Comparison of ENCODE assay signal across 26 cellular contexts in genomic region chr12:26805401-26805971, GRCh38.
"Had no signal": no experiment of that assay in that cellular context is flagged by ENCODE, and none has a peak within 500 bp of the region (broad histone marks: within the 10 kb centered on the region; RNA-seq: fewer than 3 reads in every experiment).

No MANE protein-coding gene starts in this region.

- H3K4me3 Mint-ChIP-seq: dendritic cell treated with granulocyte-macrophage colony-stimulating factor and Interleukin-4, amounts not matched to agents 40 ng/mL and 50 ng/mL, for 4 days; mesothelial cell of epicardium; naive thymus-derived CD4-positive, alpha-beta T cell; nephron; neural progenitor cell; stimulated activated naive B cell treated with anti-CD40 and anti-IgM and Interleukin-4, amounts not matched to agents 10 μg/mL and 1 μg/mL and 100 μg/mL, for 72 hours; stimulated activated naive CD8-positive, alpha-beta T cell treated with anti-CD3 and anti-CD28 coated beads, Interleukin-15, Interleukin-2, amounts not matched to agents 100 ng/mL and 50 ng/mL, for 24 hours had no signal

- H3K36me3 ChIP-seq: colonic mucosa, esophagus muscularis mucosa, gastroesophageal sphincter, heart left ventricle, neural progenitor cell, prostate gland, right atrium auricular region, thoracic aorta, tibial nerve, upper lobe of right lung, uterus had no signal

- DNase-seq: colonic mucosa; effector CD8-positive, alpha-beta T cell; foreskin keratinocyte; heart left ventricle; kidney; left lung; mesenchymal stem cell; naive thymus-derived CD4-positive, alpha-beta T cell; spleen; stimulated activated naive B cell treated with anti-CD40 and anti-IgM and Interleukin-4, amounts not matched to agents 10 μg/mL and 1 μg/mL and 100 μg/mL, for 72 hours; upper lobe of right lung; uterus had no signal

- H3K27ac Mint-ChIP-seq: mesothelial cell of epicardium; naive thymus-derived CD4-positive, alpha-beta T cell; nephron; neural progenitor cell; stimulated activated naive B cell treated with anti-CD40 and anti-IgM and Interleukin-4, amounts not matched to agents 10 μg/mL and 1 μg/mL and 100 μg/mL, for 72 hours; stimulated activated naive CD8-positive, alpha-beta T cell treated with anti-CD3 and anti-CD28 coated beads, Interleukin-15, Interleukin-2, amounts not matched to agents 100 ng/mL and 50 ng/mL, for 24 hours had no signal

- H3K27me3 Mint-ChIP-seq: dendritic cell treated with granulocyte-macrophage colony-stimulating factor and Interleukin-4, amounts not matched to agents 40 ng/mL and 50 ng/mL, for 4 days; naive thymus-derived CD4-positive, alpha-beta T cell; stimulated activated naive B cell treated with anti-CD40 and anti-IgM and Interleukin-4, amounts not matched to agents 10 μg/mL and 1 μg/mL and 100 μg/mL, for 72 hours; stimulated activated naive CD8-positive, alpha-beta T cell treated with anti-CD3 and anti-CD28 coated beads, Interleukin-15, Interleukin-2, amounts not matched to agents 100 ng/mL and 50 ng/mL, for 24 hours had no signal

- H2AFZ ChIP-seq: hepatocyte, neural progenitor cell had no signal

- H3K4me2 ChIP-seq: hepatocyte, neural progenitor cell had no signal

- H3K27ac ChIP-seq: colonic mucosa, esophagus muscularis mucosa, foreskin keratinocyte, gastroesophageal sphincter, heart left ventricle, hepatocyte, left lung, neural progenitor cell, prostate gland, right atrium auricular region, skin epidermis, spleen, thoracic aorta, tibial nerve, upper lobe of right lung, uterus had no signal

- FAIRE-seq: endothelial cell of umbilical vein, kidney had no signal

- H3K27me3 ChIP-seq: colonic mucosa, esophagus muscularis mucosa, foreskin keratinocyte, gastroesophageal sphincter, heart left ventricle, hepatocyte, left lung, neural progenitor cell, right atrium auricular region, spleen, tibial nerve, upper lobe of right lung, uterus had no signal

- H3K4me3 ChIP-seq: colonic mucosa, esophagus muscularis mucosa, gastroesophageal sphincter, heart left ventricle, hepatocyte, left lung, neural progenitor cell, prostate gland, right atrium auricular region, skin epidermis, spleen, thoracic aorta, tibial nerve, upper lobe of right lung, uterus had no signal

- H3K9ac ChIP-seq: neural progenitor cell had no signal

- H3K4me1 ChIP-seq: neural progenitor cell, uterus had no signal

- H3K9me3 ChIP-seq: colonic mucosa, esophagus muscularis mucosa, gastroesophageal sphincter, heart left ventricle, left lung, prostate gland, right atrium auricular region, spleen, thoracic aorta, tibial nerve, upper lobe of right lung, uterus had no signal

- H3K9me3 Mint-ChIP-seq: dendritic cell treated with granulocyte-macrophage colony-stimulating factor and Interleukin-4, amounts not matched to agents 40 ng/mL and 50 ng/mL, for 4 days; mesothelial cell of epicardium; naive thymus-derived CD4-positive, alpha-beta T cell; nephron; neural progenitor cell; stimulated activated naive CD8-positive, alpha-beta T cell treated with anti-CD3 and anti-CD28 coated beads, Interleukin-15, Interleukin-2, amounts not matched to agents 100 ng/mL and 50 ng/mL, for 24 hours had no signal

- ATAC-seq: foreskin keratinocyte; gastroesophageal sphincter; heart left ventricle; left lung; naive thymus-derived CD4-positive, alpha-beta T cell; stimulated activated naive B cell treated with anti-CD40 and anti-IgM and Interleukin-4, amounts not matched to agents 10 μg/mL and 1 μg/mL and 100 μg/mL, for 72 hours; upper lobe of right lung had no signal

- H3K36me3 Mint-ChIP-seq: mesothelial cell of epicardium, neural progenitor cell had no signal
